ENCODE assay signal across 14 cellular contexts in genomic region chr20:38453941-38454340, GRCh38. TPM values are rescaled to one million over a fixed set of nuclear protein-coding genes. Genes with fewer than 3 reads are reported as not detected.
A peak's percentile ranks its signal among the peaks of the same experiment; 100 is the strongest.
DNase-seq lines count a peak whose midpoint lies in the region; ATAC-seq lines count a peak whose summit lies in the region.
"Had no signal": no experiment of that assay in that cellular context is flagged by ENCODE, and none has a peak within 500 bp of the region (broad histone marks: within the 10 kb centered on the region; RNA-seq: fewer than 3 reads in every experiment).

No MANE protein-coding gene starts in this region.

- no peak overlapping the region for H3K27ac Mint-ChIP-seq in CD8-positive, alpha-beta memory T cell
- H3K27ac Mint-ChIP-seq: activated naive CD4-positive, alpha-beta T cell treated with anti-CD3 and anti-CD28 coated beads, Interleukin-2, amount 50 U/mL, for 72 hours; stimulated activated naive CD8-positive, alpha-beta T cell treated with anti-CD3 and anti-CD28 coated beads, Interleukin-15, Interleukin-2, amounts not matched to agents 100 ng/mL and 50 ng/mL, for 24 hours had no signal

- H3K9me3 ChIP-seq in CD8-positive, alpha-beta memory T cell (ENCODE audit: low read length) = no peaks in the 10 kb centered on the region
- H3K9me3 ChIP-seq: BLaER1 treated with 17β-estradiol and CSF1 and Interleukin-3, amounts not matched to agents 10 nM and 100 nM; SJCRH30 had no signal

- POLR2A ChIA-PET in CD8-positive, alpha-beta memory T cell (lab: Charles Lee) = no interaction called here

- H3K4me1 Mint-ChIP-seq in CD8-positive, alpha-beta memory T cell = no peaks in the 10 kb centered on the region

- H3K27me3 ChIP-seq in CD8-positive, alpha-beta memory T cell (ENCODE audit: insufficient read depth, low read length, poor library complexity, severe bottlenecking) = no peaks in the 10 kb centered on the region
- H3K27me3 ChIP-seq: BLaER1 treated with 17β-estradiol and CSF1 and Interleukin-3, amounts not matched to agents 10 nM and 100 nM had no signal

- H3K27ac ChIP-seq in CD8-positive, alpha-beta memory T cell (ENCODE audit: low read depth, low read length) = no peak overlapping the region
- H3K27ac ChIP-seq: BLaER1 treated with 17β-estradiol and CSF1 and Interleukin-3, amounts not matched to agents 10 nM and 100 nM; SJCRH30 had no signal

- no peaks in the 10 kb centered on the region for H3K9me3 Mint-ChIP-seq in CD8-positive, alpha-beta memory T cell
- H3K9me3 Mint-ChIP-seq: activated naive CD4-positive, alpha-beta T cell treated with anti-CD3 and anti-CD28 coated beads, Interleukin-2, amount 50 U/mL, for 72 hours; stimulated activated naive CD8-positive, alpha-beta T cell treated with anti-CD3 and anti-CD28 coated beads, Interleukin-15, Interleukin-2, amounts not matched to agents 100 ng/mL and 50 ng/mL, for 24 hours had no signal

- no peaks in the 10 kb centered on the region for H3K27me3 Mint-ChIP-seq in CD8-positive, alpha-beta memory T cell

- no peak overlapping the region for H3K4me3 ChIP-seq in CD8-positive, alpha-beta memory T cell (ENCODE audit: low read length)
- H3K4me3 ChIP-seq: BLaER1 treated with 17β-estradiol and CSF1 and Interleukin-3, amounts not matched to agents 10 nM and 100 nM; SJCRH30 had no signal

- H3K4me1 ChIP-seq in CD8-positive, alpha-beta memory T cell (ENCODE audit: insufficient read depth, low read length) = no peaks in the 10 kb centered on the region
- H3K4me1 ChIP-seq: SJCRH30 had no signal

- H3K36me3 ChIP-seq in CD8-positive, alpha-beta memory T cell (ENCODE audit: insufficient read depth, low read length) = peaks cover 11% of the 10 kb centered on the region

- no peak overlapping the region for H3K4me3 Mint-ChIP-seq in CD8-positive, alpha-beta memory T cell
- H3K4me3 Mint-ChIP-seq: stimulated activated naive CD8-positive, alpha-beta T cell treated with anti-CD3 and anti-CD28 coated beads, Interleukin-15, Interleukin-2, amounts not matched to agents 100 ng/mL and 50 ng/mL, for 24 hours had no signal

- peaks cover 4 to 25% (median 14%) of the 10 kb centered on the region in 3 donors for H3K36me3 Mint-ChIP-seq in CD8-positive, alpha-beta memory T cell

- peak; percentile 26 for DNase-seq in EH (ENCODE audit: low read depth)
- DNase-seq in RKO (ENCODE audit: low spot score) = no peak
- DNase-seq in CD8-positive, alpha-beta memory T cell = no peak
- no peak for DNase-seq in T-helper 1 cell
- no peak for DNase-seq in NCI-H345 treated with DMSO at 0.1 percent for 48 hours (lab: John Stamatoyannopoulos, UW; ENCODE audit: unreplicated experiment)
- DNase-seq: activated CD4-positive, alpha-beta T cell treated with anti-CD3 and anti-CD28 coated beads for 48 hours; NCI-H2107; SJCRH30 had no signal

- ATAC-seq in GM19328 (IDR thresholded peaks at IDR 0.05; ENCODE audit: unreplicated experiment) (peak; percentile 49), HG03469 (IDR thresholded peaks at IDR 0.05; ENCODE audit: unreplicated experiment) (peak; percentile 59), esophagus mucosa (peak; percentile 44)

- CTCF ChIA-PET in CD8-positive, alpha-beta memory T cell (lab: Charles Lee) = interaction anchor here (1.1 kb wide), 1 partner anchor 19 kb away, joined by 4 read pairs; the partner anchor contains the start of gene SNHG17

RNA-seq across cellular contexts. Expression of gene RALGAPB, which starts 18.7 kb away (rescaled TPM):
- 19.8 TPM for total RNA-seq in esophagus mucosa
- total RNA-seq in CD8-positive, alpha-beta memory T cell = 10 to 100 TPM; 33.8 to 35.0 TPM
- 13.9 TPM for polyA plus RNA-seq in CD8-positive, alpha-beta memory T cell

RNA-seq across cellular contexts. Expression of gene SNHG17, which starts 18.8 kb away (rescaled TPM):
- 32.2 TPM for total RNA-seq in esophagus mucosa
- 100 to 1,000 TPM; 211 to 216 TPM for total RNA-seq in CD8-positive, alpha-beta memory T cell
- 107 TPM for polyA plus RNA-seq in CD8-positive, alpha-beta memory T cell
